10 cellular contexts compared by ENCODE assay signal in genomic region chr7:105690286-105690915, GRCh38.
DNase-seq lines count a peak whose midpoint lies in the region; ATAC-seq and TF ChIP-seq lines count a peak whose summit lies in the region.
"Had no signal": no experiment of that assay in that cellular context is flagged by ENCODE, and none has a peak within 500 bp of the region (broad histone marks: within the 10 kb centered on the region; RNA-seq: fewer than 3 reads in every experiment).

No MANE protein-coding gene starts in this region.

- peaks cover 0 to 2% (median 0%) of the 10 kb centered on the region in 11 experiments; a peak in 2 of 22 replicates for H3K36me3 ChIP-seq in BLaER1 treated with 17β-estradiol and CSF1 and Interleukin-3, amounts not matched to agents 10 nM and 100 nM
- H3K36me3 ChIP-seq in HUES48 (ENCODE audit: control insufficient read depth, insufficient read depth, low read length) = no peaks in the 10 kb centered on the region
- no peaks in the 10 kb centered on the region for H3K36me3 ChIP-seq in colonic mucosa
- peaks cover 0 to 8% (median 0%) of the 10 kb centered on the region in 3 experiments for H3K36me3 ChIP-seq in naive thymus-derived CD4-positive, alpha-beta T cell (ENCODE audit: control insufficient read depth in 2 of 3, insufficient read depth in 3 of 3, low read length in 3 of 3)

- intact Hi-C loops in colonic mucosa (cut with DNase I) = no loop called here
- intact Hi-C loops in naive thymus-derived CD4-positive, alpha-beta T cell (cut with micrococcal nuclease) = loop anchor here (2.0 to 5.0 kb wide), 7 partner anchors 72 to 1478 kb away; partner anchors contain the start of genes SYPL1 (in 2 of the 2), HBP1 (in 1 of the 2), NAMPT (in 1 of the 2) and RINT1 (in 1 of the 2)

- POLR2A ChIA-PET in naive thymus-derived CD4-positive, alpha-beta T cell (lab: Charles Lee) = interaction anchor here (0.6 to 4.8 kb wide), 11 partner anchors 8 to 381 kb away, joined by 3 to 60 read pairs (median 4); no protein-coding TSS in a partner anchor

- H3K4me1 Mint-ChIP-seq in naive thymus-derived CD4-positive, alpha-beta T cell = peaks cover 37 to 76% (median 74%) of the 10 kb centered on the region in 7 donors

- peaks cover 8 to 30% (median 20%) of the 10 kb centered on the region in 10 experiments; a peak in 19 of 20 replicates for H3K4me1 ChIP-seq in BLaER1 treated with 17β-estradiol and CSF1 and Interleukin-3, amounts not matched to agents 10 nM and 100 nM
- H3K4me1 ChIP-seq in HUES48 (ENCODE audit: control insufficient read depth, insufficient read depth, low read length) = peaks cover 38% of the 10 kb centered on the region
- H3K4me1 ChIP-seq in colonic mucosa = no peaks in the 10 kb centered on the region
- peaks cover 19 to 22% of the 10 kb centered on the region in 2 donors for H3K4me1 ChIP-seq in naive thymus-derived CD4-positive, alpha-beta T cell (ENCODE audit: control insufficient read depth in 2 of 2, insufficient read depth in 2 of 2, low read length in 2 of 2)

- H3K9me3 Mint-ChIP-seq in naive thymus-derived CD4-positive, alpha-beta T cell = peaks cover 0 to 10% (median 0%) of the 10 kb centered on the region in 11 donors

- H3K9me3 ChIP-seq in BLaER1 treated with 17β-estradiol and CSF1 and Interleukin-3, amounts not matched to agents 10 nM and 100 nM (replicated peaks in 1 of 11) = peaks cover 0 to 14% (median 7%) of the 10 kb centered on the region in 11 experiments; a peak in 17 of 22 replicates
- H3K9me3 ChIP-seq in HUES48 (ENCODE audit: control insufficient read depth, insufficient read depth, low read length) = no peaks in the 10 kb centered on the region
- H3K9me3 ChIP-seq in colonic mucosa = no peaks in the 10 kb centered on the region
- H3K9me3 ChIP-seq in naive thymus-derived CD4-positive, alpha-beta T cell (ENCODE audit: control insufficient read depth in 2 of 3, low read length in 3 of 3) = no peaks in the 10 kb centered on the region

- H3K36me3 Mint-ChIP-seq in naive thymus-derived CD4-positive, alpha-beta T cell = peaks cover 0 to 26% (median 10%) of the 10 kb centered on the region in 5 donors

- H3K4me2 ChIP-seq in BLaER1 treated with 17β-estradiol and CSF1 and Interleukin-3, amounts not matched to agents 10 nM and 100 nM = peak overlapping the region; percentile 74 to 91 (median 84)

- ATAC-seq in naive thymus-derived CD4-positive, alpha-beta T cell = no peak
- ATAC-seq in GM19395 (IDR thresholded peaks at IDR 0.05; ENCODE audit: unreplicated experiment) = no peak

- H4K20me1 ChIP-seq in BLaER1 treated with 17β-estradiol and CSF1 and Interleukin-3, amounts not matched to agents 10 nM and 100 nM = no peaks in the 10 kb centered on the region

- H3K27me3 Mint-ChIP-seq in naive thymus-derived CD4-positive, alpha-beta T cell = no peaks in the 10 kb centered on the region

- peak overlapping the region; percentile 84 to 98 (median 92) for H3K4me3 Mint-ChIP-seq in naive thymus-derived CD4-positive, alpha-beta T cell

- H3K9ac ChIP-seq in BLaER1 treated with 17β-estradiol and CSF1 and Interleukin-3, amounts not matched to agents 10 nM and 100 nM = peak overlapping the region in 8 of 11 experiments; percentile 58 to 75 (median 66); a peak in 12 of 22 replicates
- H3K9ac ChIP-seq in HUES48 (ENCODE audit: low read depth, low read length) (peak overlapping the region; percentile 61), colonic mucosa (ENCODE audit: low read depth in 2 of 2, low read length in 2 of 2) (no peak overlapping the region)

- H3K27me3 ChIP-seq in BLaER1 treated with 17β-estradiol and CSF1 and Interleukin-3, amounts not matched to agents 10 nM and 100 nM = no peaks in the 10 kb centered on the region
- H3K27me3 ChIP-seq in HUES48 (ENCODE audit: control insufficient read depth, insufficient read depth, low read length) = no peaks in the 10 kb centered on the region
- H3K27me3 ChIP-seq in colonic mucosa = no peaks in the 10 kb centered on the region
- H3K27me3 ChIP-seq in naive thymus-derived CD4-positive, alpha-beta T cell (ENCODE audit: control insufficient read depth in 2 of 2, insufficient read depth in 2 of 2, low read length in 2 of 2) = no peaks in the 10 kb centered on the region

- peak overlapping the region; percentile 95 to 100 (median 99) for H3K27ac Mint-ChIP-seq in naive thymus-derived CD4-positive, alpha-beta T cell

- H3K27ac ChIP-seq in BLaER1 treated with 17β-estradiol and CSF1 and Interleukin-3, amounts not matched to agents 10 nM and 100 nM = peak overlapping the region in 10 of 11 experiments; percentile 32 to 76 (median 65); a peak in 18 of 22 replicates
- H3K27ac ChIP-seq in HUES48 (ENCODE audit: low read depth, low read length) (peak overlapping the region; percentile 31), colonic mucosa (peak overlapping the region; percentile 31)
- peak overlapping the region; percentile 83 for H3K27ac ChIP-seq in naive thymus-derived CD4-positive, alpha-beta T cell (ENCODE audit: low read depth, low read length)

- CTCF ChIA-PET in naive thymus-derived CD4-positive, alpha-beta T cell (lab: Charles Lee) = interaction anchor here (0.7 to 1.9 kb wide), 2 partner anchors 33 to 354 kb away, joined by 4 to 6 read pairs; no protein-coding TSS in a partner anchor

- H3K4me3 ChIP-seq in BLaER1 treated with 17β-estradiol and CSF1 and Interleukin-3, amounts not matched to agents 10 nM and 100 nM = peak overlapping the region in 6 of 10 experiments; percentile 54 to 70 (median 61); a peak in 9 of 20 replicates
- H3K4me3 ChIP-seq in HUES48 (ENCODE audit: low read depth, low read length) (peak overlapping the region; percentile 56), colonic mucosa (peak overlapping the region; percentile 24)
- peak overlapping the region; percentile 94 for H3K4me3 ChIP-seq in naive thymus-derived CD4-positive, alpha-beta T cell (ENCODE audit: low read length)

- DNase-seq in colonic mucosa (no peak), SKM-1 (lab: John Stamatoyannopoulos, UW; ENCODE audit: unreplicated experiment) (no peak), NCI-H2227 treated with DMSO at 0.1 percent for 48 hours (lab: John Stamatoyannopoulos, UW) (no peak), NCI-H446 (lab: John Stamatoyannopoulos, UW) (no peak)
- DNase-seq in naive thymus-derived CD4-positive, alpha-beta T cell = no peak
- DNase-seq: amniotic stem cell, substantia nigra had no signal

- TF ChIP-seq CTCF in colonic mucosa (IDR thresholded peaks at IDR 0.05) = no peak

Comparison
In these comparisons a context has a peak if more than half of its experiments do, and no peak if none do; other contexts are left out.
1. H3K27ac ChIP-seq: peak in every context shown above with its lines; median percentile 83 in naive thymus-derived CD4-positive, alpha-beta T cell; 65 in BLaER1 treated with 17β-estradiol and CSF1 and Interleukin-3, amounts not matched to agents 10 nM and 100 nM; 31 in HUES48; 31 in colonic mucosa.
2. H3K4me3 ChIP-seq: peak in every context shown above with its lines; median percentile 94 in naive thymus-derived CD4-positive, alpha-beta T cell; 61 in BLaER1 treated with 17β-estradiol and CSF1 and Interleukin-3, amounts not matched to agents 10 nM and 100 nM; 56 in HUES48; 24 in colonic mucosa.
3. H3K9ac ChIP-seq: peak in BLaER1 treated with 17β-estradiol and CSF1 and Interleukin-3, amounts not matched to agents 10 nM and 100 nM (8 of 11) and HUES48 (single experiment); none in colonic mucosa (0 of 2).